Comparison of ENCODE assay signal across 9 cellular contexts in the genomic region with DNA sequence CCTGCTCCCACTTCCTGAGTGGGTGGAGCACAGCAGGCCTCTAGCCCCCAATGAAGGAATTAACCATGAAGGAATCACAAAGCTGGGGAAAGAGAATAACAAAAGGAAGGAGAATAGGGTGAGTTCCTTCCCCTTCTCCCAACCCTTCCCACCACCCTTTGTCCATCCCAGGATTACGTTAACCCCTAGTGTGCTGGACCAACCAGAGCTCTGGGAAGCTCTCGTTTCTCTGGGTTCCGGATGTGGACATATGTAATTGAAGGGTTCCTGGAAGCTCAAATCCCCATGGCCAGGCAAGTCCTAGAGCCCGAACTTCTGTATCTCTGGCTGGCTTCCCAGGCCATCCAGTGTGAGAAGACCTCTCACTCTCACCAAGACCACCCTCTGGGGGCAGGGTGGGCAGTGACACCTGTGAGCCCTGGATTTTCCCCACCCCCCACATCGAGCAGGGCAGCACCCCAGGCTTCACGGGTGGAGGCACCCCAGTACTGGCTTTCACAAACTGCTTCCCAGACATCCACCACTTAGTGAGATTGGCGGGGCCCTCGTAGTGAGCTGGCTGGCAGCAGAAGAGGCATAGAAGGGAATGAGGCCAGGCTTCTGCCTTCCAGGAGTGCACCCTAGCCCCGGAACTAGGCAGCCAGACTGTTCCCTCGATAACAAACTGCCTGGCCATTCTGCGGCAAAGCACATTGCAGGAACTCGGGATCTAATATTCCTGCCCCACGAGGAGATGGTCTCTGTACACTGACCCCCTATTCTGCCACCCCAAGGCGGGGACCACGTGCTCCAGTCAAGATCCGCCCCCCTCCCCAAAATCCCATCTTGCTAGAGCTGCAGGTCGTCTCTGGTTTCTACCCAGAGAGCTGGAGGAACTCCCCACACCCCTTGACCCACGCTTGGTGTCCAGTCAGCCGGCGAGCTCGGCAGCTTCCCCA. TPM values are rescaled to one million over a fixed set of nuclear protein-coding genes. Genes with fewer than 3 reads are reported as not detected.
A peak's percentile ranks its signal among the peaks of the same experiment; 100 is the strongest.
DNase-seq lines count a peak whose midpoint lies in the region; ATAC-seq lines count a peak whose summit lies in the region.
"Had no signal": no experiment of that assay in that cellular context is flagged by ENCODE, and none has a peak within 500 bp of the region (broad histone marks: within the 10 kb centered on the region; RNA-seq: fewer than 3 reads in every experiment).

No MANE protein-coding gene starts in this region.

- peaks cover 8% of the 10 kb centered on the region for H3K27me3 ChIP-seq in effector memory CD4-positive, alpha-beta T cell (replicated peaks; ENCODE audit: control insufficient read depth, insufficient read depth, low read length, poor library complexity, severe bottlenecking)

- no peak for ATAC-seq in HG03432 (IDR thresholded peaks at IDR 0.05; ENCODE audit: unreplicated experiment)

- peaks cover 16% of the 10 kb centered on the region for H3K4me1 Mint-ChIP-seq in activated naive CD8-positive, alpha-beta T cell treated with anti-CD3 and anti-CD28 coated beads for 36 hours
- peaks cover 8 to 22% of the 10 kb centered on the region in 2 donors for H3K4me1 Mint-ChIP-seq in immature natural killer cell

- no peak overlapping the region for H3K4me3 ChIP-seq in effector memory CD4-positive, alpha-beta T cell (ENCODE audit: insufficient read depth, low read depth, low read length, poor library complexity, severe bottlenecking)

- H3K4me3 Mint-ChIP-seq in activated naive CD8-positive, alpha-beta T cell treated with anti-CD3 and anti-CD28 coated beads for 36 hours, result peak overlapping the region; percentile 25
- H3K4me3 Mint-ChIP-seq in immature natural killer cell, result peak overlapping the region; percentile 40 to 68 (median 57)

- peaks cover 19% of the 10 kb centered on the region for H3K4me1 ChIP-seq in effector memory CD4-positive, alpha-beta T cell (ENCODE audit: control insufficient read depth, insufficient read depth, low read length, poor library complexity, severe bottlenecking)

- peak; percentile 50 for DNase-seq in NCI-H82 (lab: John Stamatoyannopoulos, UW)
- DNase-seq in NCI-H82 treated with DMSO at 0.1 percent for 48 hours (lab: John Stamatoyannopoulos, UW; ENCODE audit: unreplicated experiment), result no peak
- no peak for DNase-seq in activated naive CD8-positive, alpha-beta T cell treated with anti-CD3 and anti-CD28 coated beads for 36 hours
- DNase-seq in immature natural killer cell, result no peak
- DNase-seq in substantia nigra (lab: John Stamatoyannopoulos, UW), result peak in 1 of 49 donors; percentile 50
- no peak for DNase-seq in effector memory CD4-positive, alpha-beta T cell
- no peak for DNase-seq in GOT3 (lab: John Stamatoyannopoulos, UW)
- DNase-seq: AML-193 had no signal

- H3K36me3 Mint-ChIP-seq in activated naive CD8-positive, alpha-beta T cell treated with anti-CD3 and anti-CD28 coated beads for 36 hours, result no peaks in the 10 kb centered on the region
- peaks cover 0 to 5% (median 0%) of the 10 kb centered on the region in 3 donors for H3K36me3 Mint-ChIP-seq in immature natural killer cell

- peak overlapping the region; percentile 79 for H3K27ac ChIP-seq in substantia nigra (ENCODE audit: low read depth, low read length, poor library complexity, severe bottlenecking)
- H3K27ac ChIP-seq in effector memory CD4-positive, alpha-beta T cell (ENCODE audit: insufficient read depth, low read length, poor library complexity, severe bottlenecking), result no peak overlapping the region

- H3K27me3 Mint-ChIP-seq in activated naive CD8-positive, alpha-beta T cell treated with anti-CD3 and anti-CD28 coated beads for 36 hours, result peaks cover 30% of the 10 kb centered on the region
- H3K27me3 Mint-ChIP-seq in immature natural killer cell (ENCODE audit: low read depth in 3 of 3), result peaks cover 11 to 20% (median 19%) of the 10 kb centered on the region in 3 donors

- no peaks in the 10 kb centered on the region for H3K36me3 ChIP-seq in effector memory CD4-positive, alpha-beta T cell (ENCODE audit: control insufficient read depth, insufficient read depth, low read length)

- no peaks in the 10 kb centered on the region for H3K9me3 Mint-ChIP-seq in activated naive CD8-positive, alpha-beta T cell treated with anti-CD3 and anti-CD28 coated beads for 36 hours
- peaks cover 0 to 1% (median 0%) of the 10 kb centered on the region in 6 donors for H3K9me3 Mint-ChIP-seq in immature natural killer cell

- no peaks in the 10 kb centered on the region for H3K9me3 ChIP-seq in effector memory CD4-positive, alpha-beta T cell (ENCODE audit: control insufficient read depth, low read length)

- H3K27ac Mint-ChIP-seq in activated naive CD8-positive, alpha-beta T cell treated with anti-CD3 and anti-CD28 coated beads for 36 hours, result no peak overlapping the region
- no peak overlapping the region for H3K27ac Mint-ChIP-seq in immature natural killer cell

RNA-seq across cellular contexts. Expression of a gene that starts 2.1 kb away (rescaled TPM):
- total RNA-seq in activated naive CD8-positive, alpha-beta T cell treated with anti-CD3 and anti-CD28 coated beads for 36 hours, result 1 to 10 TPM; 3.2 to 3.7 TPM
- polyA plus RNA-seq in immature natural killer cell, result under 1 TPM in 2 of 3 donors, not detected in 1; 0.41 to 0.52 TPM
